In genomic region chr22:30286813-30287625, GRCh38 we compare ENCODE assay signal across 8 cellular contexts. TPM values are rescaled to one million over a fixed set of nuclear protein-coding genes. Genes with fewer than 3 reads are reported as not detected.
A peak's percentile ranks its signal among the peaks of the same experiment; 100 is the strongest.
DNase-seq lines count a peak whose midpoint lies in the region; ATAC-seq lines count a peak whose summit lies in the region.

No MANE protein-coding gene starts in this region.

- H3K4me3 ChIP-seq in CD8-positive, alpha-beta memory T cell (ENCODE audit: low read length) = no peak overlapping the region
- no peak overlapping the region for H3K4me3 ChIP-seq in right cardiac atrium (ENCODE audit: low read length)

- H3K4me1 Mint-ChIP-seq in CD8-positive, alpha-beta memory T cell = peaks cover 23 to 46% (median 28%) of the 10 kb centered on the region in 3 donors
- H3K4me1 Mint-ChIP-seq in activated naive CD4-positive, alpha-beta T cell treated with anti-CD3 and anti-CD28 coated beads, Interleukin-2, amount 10 ng/mL, durations not matched to agents 7 days and 5 days = peaks cover 90% of the 10 kb centered on the region

- peak overlapping the region in 2 of 7 donors; percentile 36 to 75 for H3K4me3 Mint-ChIP-seq in CD8-positive, alpha-beta memory T cell
- no peak overlapping the region for H3K4me3 Mint-ChIP-seq in activated naive CD4-positive, alpha-beta T cell treated with anti-CD3 and anti-CD28 coated beads, Interleukin-2, amount 10 ng/mL, durations not matched to agents 7 days and 5 days

- H3K27me3 Mint-ChIP-seq in CD8-positive, alpha-beta memory T cell = peaks cover 0 to under 1% of the 10 kb centered on the region in 2 donors
- no peaks in the 10 kb centered on the region for H3K27me3 Mint-ChIP-seq in activated naive CD4-positive, alpha-beta T cell treated with anti-CD3 and anti-CD28 coated beads, Interleukin-2, amount 10 ng/mL, durations not matched to agents 7 days and 5 days

- WGBS in right cardiac atrium = 65% methylated on average over 31 of the region's 31 CpGs

- H3K9me3 Mint-ChIP-seq in CD8-positive, alpha-beta memory T cell = no peaks in the 10 kb centered on the region
- no peaks in the 10 kb centered on the region for H3K9me3 Mint-ChIP-seq in activated naive CD4-positive, alpha-beta T cell treated with anti-CD3 and anti-CD28 coated beads, Interleukin-2, amount 10 ng/mL, durations not matched to agents 7 days and 5 days

- no peaks in the 10 kb centered on the region for H3K9me3 ChIP-seq in CD8-positive, alpha-beta memory T cell (ENCODE audit: low read length)
- no peaks in the 10 kb centered on the region for H3K9me3 ChIP-seq in right cardiac atrium (ENCODE audit: control insufficient read depth, low read length)

- intact Hi-C loops in right cardiac atrium (cut with DNase I) = loop anchor here (5.0 kb wide), 3 partner anchors 40 to 100 kb away; partner anchors contain the start of genes RNF215 (in 3 of the 4), CCDC157 (in 1 of the 4), SF3A1 (in 1 of the 4) and TBC1D10A (in 1 of the 4)

- H3K36me3 ChIP-seq in CD8-positive, alpha-beta memory T cell (ENCODE audit: insufficient read depth, low read length) = no peaks in the 10 kb centered on the region

- H3K27ac ChIP-seq in CD8-positive, alpha-beta memory T cell (ENCODE audit: low read depth, low read length) = no peak overlapping the region
- no peak overlapping the region for H3K27ac ChIP-seq in right cardiac atrium (ENCODE audit: low read length)

- POLR2A ChIA-PET in CD8-positive, alpha-beta memory T cell (lab: Charles Lee) = interaction anchor here (0.6 to 6.2 kb wide), 9 partner anchors 15 to 105 kb away, joined by 3 to 48 read pairs (median 6); partner anchors contain the start of genes CCDC157, RNF215, SF3A1 and TBC1D10A

- H3K27ac Mint-ChIP-seq in CD8-positive, alpha-beta memory T cell = peak overlapping the region in 3 of 8 donors; percentile 23 to 95 (median 42)
- peak overlapping the region; percentile 2 for H3K27ac Mint-ChIP-seq in activated naive CD4-positive, alpha-beta T cell treated with anti-CD3 and anti-CD28 coated beads, Interleukin-2, amount 10 ng/mL, durations not matched to agents 7 days and 5 days

- H3K4me1 ChIP-seq in CD8-positive, alpha-beta memory T cell (ENCODE audit: insufficient read depth, low read length) = peaks cover 45% of the 10 kb centered on the region
- H3K4me1 ChIP-seq in right cardiac atrium (ENCODE audit: control insufficient read depth, insufficient read depth, low read length) = peaks cover 14% of the 10 kb centered on the region

- DNase-seq in CD8-positive, alpha-beta memory T cell = peak; percentile 76 to 88 (median 82)
- DNase-seq in HK-2 (ENCODE audit: unreplicated experiment) (peak; percentile 82), SK-N-DZ (ENCODE audit: low spot score) (peak; percentile 58), right cardiac atrium (peak; percentile 71 to 90 (median 89)), HCEC 1CT (no peak)
- DNase-seq in activated naive CD4-positive, alpha-beta T cell treated with anti-CD3 and anti-CD28 coated beads, Interleukin-2, amount 10 ng/mL, durations not matched to agents 7 days and 5 days = peak; percentile 92
- peak; percentile 92 for DNase-seq in stimulated activated CD4-positive, alpha-beta T cell treated with anti-CD3 and anti-CD28 coated beads, Interleukin-15, amount 100 ng/mL, for 24 hours

- CTCF ChIA-PET in CD8-positive, alpha-beta memory T cell (lab: Charles Lee) = interaction anchor here (0.7 to 9.0 kb wide), 46 partner anchors 7 to 199 kb away, joined by 3 to 246 read pairs (median 5); partner anchors contain the start of genes CCDC157, LIF, MTFP1 and OSM
- CTCF ChIA-PET in activated naive CD4-positive, alpha-beta T cell treated with anti-CD3 and anti-CD28 coated beads, Interleukin-2, amount 10 ng/mL, durations not matched to agents 7 days and 5 days (lab: Charles Lee) = interaction anchor here (0.5 to 8.7 kb wide), 33 partner anchors 9 to 651 kb away, joined by 3 to 252 read pairs (median 6); partner anchors contain the start of genes CCDC157, RNF215, SEC14L2 and SF3A1

- H3K36me3 Mint-ChIP-seq in CD8-positive, alpha-beta memory T cell = peaks cover 0 to 29% (median 0%) of the 10 kb centered on the region in 3 donors
- peaks cover 16% of the 10 kb centered on the region for H3K36me3 Mint-ChIP-seq in activated naive CD4-positive, alpha-beta T cell treated with anti-CD3 and anti-CD28 coated beads, Interleukin-2, amount 10 ng/mL, durations not matched to agents 7 days and 5 days

- H3K27me3 ChIP-seq in CD8-positive, alpha-beta memory T cell (ENCODE audit: insufficient read depth, low read length, poor library complexity, severe bottlenecking) = no peaks in the 10 kb centered on the region
- no peaks in the 10 kb centered on the region for H3K27me3 ChIP-seq in right cardiac atrium (ENCODE audit: control insufficient read depth, insufficient read depth)

- ATAC-seq in right cardiac atrium (no peak), HG03025 (IDR thresholded peaks at IDR 0.05; ENCODE audit: low FRiP score, unreplicated experiment) (no peak)

RNA-seq across cellular contexts. Expression of gene CASTOR1, which starts 2.3 kb away (rescaled TPM):
- total RNA-seq in CD8-positive, alpha-beta memory T cell = 1 to 10 TPM; 4.0 to 5.3 TPM
- polyA plus RNA-seq in CD8-positive, alpha-beta memory T cell = 17.8 TPM
- 3.2 and 4.1 TPM in 2 replicates for polyA plus RNA-seq in SK-N-DZ (2014; cell fraction: cytosol; rRNA removed)
- 7.9 and 11.9 TPM in 2 replicates for polyA plus RNA-seq in SK-N-DZ (2014; cell fraction: nucleus; rRNA removed)
- 1 to 10 TPM; 7.0 to 9.0 (median 7.4) TPM for total RNA-seq in right cardiac atrium
- 6.4 TPM for polyA plus RNA-seq in right cardiac atrium

RNA-seq across cellular contexts. Expression of gene OSM, which starts 20.4 kb away (rescaled TPM):
- total RNA-seq in CD8-positive, alpha-beta memory T cell = 10 to 100 TPM; 18.9 to 20.7 TPM
- 16.4 TPM for polyA plus RNA-seq in CD8-positive, alpha-beta memory T cell
- not detected in 2 replicates for polyA plus RNA-seq in SK-N-DZ (2014; cell fraction: cytosol; rRNA removed)
- polyA plus RNA-seq in SK-N-DZ (2014; cell fraction: nucleus; rRNA removed) = not detected in 2 replicates
- total RNA-seq in right cardiac atrium = 1 to 10 TPM in 1 of 4 donors, under 1 TPM in 3; 0.17 to 1.5 (median 0.26) TPM
- 0.81 TPM for polyA plus RNA-seq in right cardiac atrium

RNA-seq across cellular contexts. Expression of gene TBC1D10A, which starts 39.7 kb away (rescaled TPM):
- 10 to 100 TPM; 14.7 to 17.3 TPM for total RNA-seq in CD8-positive, alpha-beta memory T cell
- 55.2 TPM for polyA plus RNA-seq in CD8-positive, alpha-beta memory T cell
- polyA plus RNA-seq in SK-N-DZ (2014; cell fraction: cytosol; rRNA removed) = 11.4 and 12.7 TPM in 2 replicates
- polyA plus RNA-seq in SK-N-DZ (2014; cell fraction: nucleus; rRNA removed) = 17.1 and 20.8 TPM in 2 replicates
- total RNA-seq in right cardiac atrium = 1 to 10 TPM; 5.6 to 9.1 (median 8.5) TPM
- polyA plus RNA-seq in right cardiac atrium = 5.4 TPM

RNA-seq across cellular contexts. Expression of gene LIF, which starts 40.5 kb away (rescaled TPM):
- 10 to 100 TPM; 87.5 to 88.6 TPM for total RNA-seq in CD8-positive, alpha-beta memory T cell
- polyA plus RNA-seq in CD8-positive, alpha-beta memory T cell = not detected
- not detected in 2 replicates for polyA plus RNA-seq in SK-N-DZ (2014; cell fraction: cytosol; rRNA removed)
- 0.04 TPM in 1 of 2 replicates, not detected in the other for polyA plus RNA-seq in SK-N-DZ (2014; cell fraction: nucleus; rRNA removed)
- 1 to 10 TPM in 1 of 4 donors, under 1 TPM in 3; 0.09 to 3.7 (median 0.43) TPM for total RNA-seq in right cardiac atrium
- polyA plus RNA-seq in right cardiac atrium = 0.54 TPM

Comparison
In these comparisons a context has a peak if more than half of its experiments do, and no peak if none do; other contexts are left out.
1. RNA of gene OSM, which starts 20.4 kb away (total RNA-seq): 18.9 to 20.7 TPM in CD8-positive, alpha-beta memory T cell; 0.17 to 1.5 TPM in right cardiac atrium; every median in the first group is over 4 times any median in the second.